ENCODE assay signal across 18 cellular contexts in genomic region chr16:86364653-86365380, GRCh38.
"Had no signal": no experiment of that assay in that cellular context is flagged by ENCODE, and none has a peak within 500 bp of the region (broad histone marks: within the 10 kb centered on the region; RNA-seq: fewer than 3 reads in every experiment).

No MANE protein-coding gene starts in this region.

- H3K27ac Mint-ChIP-seq: activated naive CD4-positive, alpha-beta T cell treated with anti-CD3 and anti-CD28 coated beads, Interleukin-2, amount 50 U/mL, for 72 hours; activated T-cell treated with anti-CD3 and anti-CD28 coated beads, Interleukin-2, amount 50 U/mL, for 72 hours; dendritic cell treated with granulocyte-macrophage colony-stimulating factor and Interleukin-4, amounts not matched to agents 40 ng/mL and 50 ng/mL, for 4 days; nephron progenitor cell had no signal

- H3K9me3 ChIP-seq: tibial nerve, uterus had no signal

- H3K27ac ChIP-seq: tibial nerve, uterus, WERI-Rb-1 had no signal

- ATAC-seq: activated naive CD4-positive, alpha-beta T cell treated with anti-CD3 and anti-CD28 coated beads, Interleukin-2, amount 50 U/mL, for 72 hours; activated T-cell treated with anti-CD3 and anti-CD28 coated beads, Interleukin-2, amount 50 U/mL, for 72 hours had no signal

- H3K4me1 ChIP-seq: tibial nerve, uterus had no signal

- H3K4me3 ChIP-seq: tibial nerve, uterus had no signal

- H3K4me3 Mint-ChIP-seq: activated T-cell treated with anti-CD3 and anti-CD28 coated beads, Interleukin-2, amount 50 U/mL, for 72 hours; dendritic cell treated with granulocyte-macrophage colony-stimulating factor and Interleukin-4, amounts not matched to agents 40 ng/mL and 50 ng/mL, for 4 days; nephron progenitor cell had no signal

- DNase-seq: activated CD4-positive, alpha-beta T cell treated with anti-CD3 and anti-CD28 coated beads, Interleukin-2, amount 50 U/mL, for 4 hours; activated gamma-delta T cell; activated T-cell treated with anti-CD3 and anti-CD28 coated beads, Interleukin-2, amount 50 U/mL, for 72 hours; effector memory CD4-positive, alpha-beta T cell; foreskin melanocyte; left ventricle myocardium superior; mesendoderm; nucleus accumbens; stimulated activated CD4-positive, alpha-beta T cell treated with anti-CD3 and anti-CD28 coated beads, Interleukin-12 subunit alpha, Interleukin-12 subunit beta, amount 100 ng/mL, for 4 hours; stimulated activated CD4-positive, alpha-beta T cell treated with anti-CD3 and anti-CD28 coated beads, Interleukin-1b, Interleukin-23, amount 100 ng/mL, for 48 hours; stimulated activated CD8-positive, alpha-beta memory T cell treated with anti-CD3 and anti-CD28 coated beads, Interleukin-4, amount 100 ng/mL, for 48 hours; stimulated activated naive CD4-positive, alpha-beta T cell treated with Interleukin-2 at 50 U/mL for 16 hours; uterus; WERI-Rb-1 had no signal

- H3K36me3 Mint-ChIP-seq: activated naive CD4-positive, alpha-beta T cell treated with anti-CD3 and anti-CD28 coated beads, Interleukin-2, amount 50 U/mL, for 72 hours had no signal

- H3K36me3 ChIP-seq: tibial nerve, uterus, WERI-Rb-1 had no signal

- H3K9me3 Mint-ChIP-seq: dendritic cell treated with granulocyte-macrophage colony-stimulating factor and Interleukin-4, amounts not matched to agents 40 ng/mL and 50 ng/mL, for 4 days; nephron progenitor cell had no signal

- H3K27me3 ChIP-seq: uterus had no signal
